In genomic region chr6:18503187-18503586, GRCh38 we compare ENCODE assay signal across 12 cellular contexts.
DNase-seq lines count a peak whose midpoint lies in the region; ATAC-seq and TF ChIP-seq lines count a peak whose summit lies in the region.
"Had no signal": no experiment of that assay in that cellular context is flagged by ENCODE, and none has a peak within 500 bp of the region (broad histone marks: within the 10 kb centered on the region; RNA-seq: fewer than 3 reads in every experiment).

No MANE protein-coding gene starts in this region.

- H3K4me1 Mint-ChIP-seq in H9, result peaks cover 12 to 22% of the 10 kb centered on the region in 2 experiments

- H3K27me3 ChIP-seq in body of pancreas, result no peaks in the 10 kb centered on the region
- no peaks in the 10 kb centered on the region for H3K27me3 ChIP-seq in liver (ENCODE audit: control insufficient read depth in 4 of 4, insufficient read depth in 4 of 4, low read length in 3 of 4)
- no peaks in the 10 kb centered on the region for H3K27me3 ChIP-seq in skeletal muscle satellite cell (ENCODE audit: control insufficient read depth, insufficient read depth, low read length)
- no peaks in the 10 kb centered on the region for H3K27me3 ChIP-seq in SJCRH30
- no peaks in the 10 kb centered on the region for H3K27me3 ChIP-seq in H9 (ENCODE audit: insufficient read depth, low read length)

- H2AK5ac ChIP-seq in H9 (ENCODE audit: insufficient read length, low read length), result no peak overlapping the region

- no peak overlapping the region for H4K5ac ChIP-seq in H9 (ENCODE audit: insufficient read length, low read depth, low read length)

- H3K4me1 ChIP-seq in body of pancreas, result peaks cover 6% of the 10 kb centered on the region
- peaks cover 0 to 8% (median 4%) of the 10 kb centered on the region in 4 donors for H3K4me1 ChIP-seq in liver (ENCODE audit: control insufficient read depth in 4 of 4, insufficient read depth in 4 of 4, low read length in 3 of 4)
- peaks cover 7% of the 10 kb centered on the region for H3K4me1 ChIP-seq in skeletal muscle satellite cell (ENCODE audit: control insufficient read depth, insufficient read depth, low read length)
- H3K4me1 ChIP-seq in SJCRH30, result no peaks in the 10 kb centered on the region
- H3K4me1 ChIP-seq in H9 (ENCODE audit: insufficient read depth, low read length), result no peaks in the 10 kb centered on the region

- H3K4me3 ChIP-seq in body of pancreas, result no peak overlapping the region
- peak overlapping the region in 2 of 3 donors; percentile 66 to 69 for H3K4me3 ChIP-seq in liver (ENCODE audit: low read depth in 1 of 3, low read length in 3 of 3)
- no peak overlapping the region for H3K4me3 ChIP-seq in skeletal muscle satellite cell (ENCODE audit: low read length)
- no peak overlapping the region for H3K4me3 ChIP-seq in SJCRH30

- H3K79me2 ChIP-seq in H9 (ENCODE audit: insufficient read depth, low read length), result no peaks in the 10 kb centered on the region

- H4K20me1 ChIP-seq in H9 (ENCODE audit: control insufficient read depth, insufficient read depth, insufficient read length), result no peaks in the 10 kb centered on the region

- no peaks in the 10 kb centered on the region for H3K9me3 Mint-ChIP-seq in H9
- H3K9me3 Mint-ChIP-seq: brain; naive thymus-derived CD8-positive, alpha-beta T cell had no signal

- H2BK12ac ChIP-seq in H9 (ENCODE audit: insufficient read length, low read depth, low read length), result no peak overlapping the region

- H2BK5ac ChIP-seq in H9 (ENCODE audit: insufficient read length, low read length), result no peak overlapping the region

- H3K18ac ChIP-seq in H9 (ENCODE audit: insufficient read length, low read depth, low read length), result no peak overlapping the region

- no peak for TF ChIP-seq CTCF in body of pancreas (IDR thresholded peaks at IDR 0.05)
- TF ChIP-seq CTCF in liver (IDR thresholded peaks at IDR 0.05; ENCODE audit: low read depth, low read length, missing input control), result no peak
- TF ChIP-seq CTCF in H9 (conservative IDR thresholded peaks at IDR 0.05), result no peak

- H3T11ph ChIP-seq in H9 (ENCODE audit: low read length), result no peak overlapping the region

- no peak overlapping the region for H3K4me3 Mint-ChIP-seq in H9
- H3K4me3 Mint-ChIP-seq: brain had no signal

- no peak for ATAC-seq in body of pancreas

- intact Hi-C loops in body of pancreas (cut with DNase I), result loop anchor here (5.0 kb wide), 1 partner anchor 176 kb away; no protein-coding TSS in a partner anchor

- no peaks in the 10 kb centered on the region for H3K23me2 ChIP-seq in H9 (ENCODE audit: insufficient read length, low read depth, low read length, poor library complexity, severe bottlenecking)

- DNase-seq in CD1c-positive myeloid dendritic cell (ENCODE audit: extremely low spot score), result peak; percentile 42
- DNase-seq in body of pancreas, result no peak
- DNase-seq in HT-29 (ENCODE audit: low spot score), result no peak
- no peak for DNase-seq in NCI-H1417 (lab: John Stamatoyannopoulos, UW)
- no peak for DNase-seq in SJCRH30
- DNase-seq in H9, result no peak
- DNase-seq: activated gamma-delta T cell; stimulated activated naive B cell treated with anti-CD40 and anti-IgM and Interleukin-4, amounts not matched to agents 10 μg/mL and 1 μg/mL and 100 μg/mL, for 72 hours had no signal

- no peak overlapping the region for H3K27ac Mint-ChIP-seq in H9
- H3K27ac Mint-ChIP-seq: brain; stimulated activated naive B cell treated with anti-CD40 and anti-IgM and Interleukin-4, amounts not matched to agents 10 μg/mL and 1 μg/mL and 100 μg/mL, for 72 hours had no signal

- H3K4me2 ChIP-seq in skeletal muscle satellite cell (ENCODE audit: low read length) (peak overlapping the region; percentile 80), H9 (ENCODE audit: insufficient read depth, insufficient read length, low read length) (no peak overlapping the region)

- H3K14ac ChIP-seq in H9 (ENCODE audit: insufficient read depth, low read length), result no peak overlapping the region

- TF ChIP-seq POLR2A in body of pancreas (IDR thresholded peaks at IDR 0.05), result no peak

- H2BK20ac ChIP-seq in H9 (ENCODE audit: low read depth, low read length, poor library complexity, severe bottlenecking), result no peak overlapping the region

- no peak overlapping the region for H2AFZ ChIP-seq in H9 (ENCODE audit: low read length)

- H3K36me3 ChIP-seq in body of pancreas (replicated peaks in 1 of 2; ENCODE audit: insufficient read depth in 1 of 2, low read depth in 2 of 2) (no peaks in the 10 kb centered on the region), liver (ENCODE audit: control insufficient read depth in 4 of 4, insufficient read depth in 3 of 4, low read depth in 1 of 4, low read length in 3 of 4) (no peaks in the 10 kb centered on the region), skeletal muscle satellite cell (ENCODE audit: insufficient read depth, low read length) (no peaks in the 10 kb centered on the region), SJCRH30 (no peaks in the 10 kb centered on the region)

- H4K91ac ChIP-seq in H9 (ENCODE audit: insufficient read length, low read depth, low read length), result no peak overlapping the region

- H3K79me1 ChIP-seq in H9 (ENCODE audit: insufficient read depth, low read depth, low read length, poor library complexity, severe bottlenecking), result no peaks in the 10 kb centered on the region

- H3K23ac ChIP-seq in H9 (ENCODE audit: insufficient read length, low read depth, low read length), result no peak overlapping the region

- no peak overlapping the region for H3K56ac ChIP-seq in H9 (ENCODE audit: insufficient read length, low read depth, low read length)

- H3K27me3 Mint-ChIP-seq in H9 (ENCODE audit: low read depth), result no peaks in the 10 kb centered on the region
- H3K27me3 Mint-ChIP-seq: stimulated activated naive B cell treated with anti-CD40 and anti-IgM and Interleukin-4, amounts not matched to agents 10 μg/mL and 1 μg/mL and 100 μg/mL, for 72 hours had no signal

- H2BK120ac ChIP-seq in H9 (ENCODE audit: low read depth, low read length, poor library complexity, severe bottlenecking), result no peak overlapping the region

- H3K9me3 ChIP-seq in body of pancreas (no peaks in the 10 kb centered on the region), liver (ENCODE audit: control insufficient read depth in 4 of 4, low read length in 3 of 4) (no peaks in the 10 kb centered on the region), skeletal muscle satellite cell (replicated peaks; ENCODE audit: low read length) (no peaks in the 10 kb centered on the region), SJCRH30 (replicated peaks) (no peaks in the 10 kb centered on the region), H9 (ENCODE audit: control insufficient read depth, low read depth, low read length) (no peaks in the 10 kb centered on the region)

- H4K8ac ChIP-seq in H9 (replicated peaks; ENCODE audit: insufficient read length, low read depth, low read length), result no peak overlapping the region

- H3K4ac ChIP-seq in H9 (ENCODE audit: low read depth, low read length), result no peak overlapping the region

- H3K9ac ChIP-seq in liver (ENCODE audit: low read depth in 1 of 2, low read length in 2 of 2) (peak overlapping the region; percentile 24 to 77), skeletal muscle satellite cell (ENCODE audit: low read depth, low read length) (no peak overlapping the region), H9 (ENCODE audit: extremely low read depth, insufficient read length, low read length) (no peak overlapping the region)

- peak overlapping the region; percentile 40 to 82 (median 60) for H3K27ac ChIP-seq in body of pancreas
- peak overlapping the region; percentile 71 to 88 for H3K27ac ChIP-seq in liver (ENCODE audit: low read depth in 1 of 2, low read length in 2 of 2)
- no peak overlapping the region; the same call in 1 of the 2 replicates for H3K27ac ChIP-seq in SJCRH30
- no peak overlapping the region for H3K27ac ChIP-seq in H9 (ENCODE audit: insufficient read length, low read depth, low read length)

- H2BK15ac ChIP-seq in H9 (ENCODE audit: low read depth, low read length), result no peak overlapping the region

- no peak for TF ChIP-seq RAD21 in liver (IDR thresholded peaks at IDR 0.05)

- H3K36me3 Mint-ChIP-seq in H9 (ENCODE audit: insufficient read depth in 1 of 3, low read depth in 3 of 3), result no peaks in the 10 kb centered on the region; a peak in 1 of 7 replicates
- H3K36me3 Mint-ChIP-seq: brain; naive thymus-derived CD8-positive, alpha-beta T cell; stimulated activated naive B cell treated with anti-CD40 and anti-IgM and Interleukin-4, amounts not matched to agents 10 μg/mL and 1 μg/mL and 100 μg/mL, for 72 hours had no signal

TF ChIP-seq in liver, 16 proteins besides CTCF, POLR2A, EP300 and RAD21:
- TF ChIP-seq JUND (IDR thresholded peaks at IDR 0.05) (no peak), RXRA (IDR thresholded peaks at IDR 0.05) (no peak), FOXA1 (IDR thresholded peaks at IDR 0.05) (no peak)

Comparison
In these comparisons a context has a peak if more than half of its experiments do, and no peak if none do; other contexts are left out.
1. H3K27ac ChIP-seq: peak in body of pancreas (4 of 4) and liver (2 of 2); none in SJCRH30 (single experiment) and H9 (single experiment).
2. H3K4me3 ChIP-seq: peak in liver (2 of 3); none in body of pancreas (0 of 2), skeletal muscle satellite cell (single experiment) and SJCRH30 (single experiment).
3. H3K9ac ChIP-seq: peak in liver (2 of 2); none in skeletal muscle satellite cell (single experiment) and H9 (single experiment).